ENCODE assay signal across 1 cellular context in the genomic region with DNA sequence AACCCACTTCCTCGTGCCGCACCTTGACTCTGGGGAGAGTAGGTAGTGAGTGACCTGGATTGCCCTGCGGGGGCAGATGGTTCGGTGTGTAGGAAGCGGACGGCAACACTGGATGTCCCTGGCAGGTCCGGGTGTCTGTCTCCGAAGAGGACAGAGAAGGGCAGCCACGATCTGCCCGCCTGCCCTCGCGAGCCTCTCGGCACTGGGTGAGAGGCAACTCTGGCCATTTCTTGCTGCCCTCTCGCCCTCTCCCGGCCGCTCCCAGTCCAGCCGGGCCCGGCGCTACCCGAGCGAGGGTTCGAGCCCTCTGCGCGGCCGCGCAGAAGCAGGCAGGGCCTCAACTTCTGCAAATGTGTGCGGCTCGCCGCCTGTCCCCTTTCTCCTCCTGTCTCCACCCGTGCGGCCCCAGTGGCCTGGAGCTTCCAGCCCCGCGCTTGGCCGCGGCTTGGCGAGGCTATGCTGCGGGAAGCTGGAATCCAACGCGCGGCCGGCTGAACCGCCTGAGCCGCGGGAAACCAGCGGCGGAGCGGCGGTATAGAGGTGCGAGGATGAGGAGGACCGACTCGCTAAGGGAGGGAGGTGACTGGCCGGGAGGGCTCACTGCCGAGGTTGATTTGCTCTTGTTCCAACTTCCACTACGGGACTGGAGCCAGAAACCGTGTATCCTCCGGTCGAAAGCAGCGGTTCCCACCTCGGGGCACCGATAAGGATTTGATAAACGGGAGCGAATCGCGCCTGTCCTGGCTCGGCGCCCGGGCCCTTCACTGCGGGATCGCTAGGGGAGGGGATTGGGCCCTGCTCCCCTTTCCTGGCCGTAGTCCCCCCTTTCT.
TF ChIP-seq lines count a peak whose summit lies in the region.

No MANE protein-coding gene starts in this region.

TF ChIP-seq in K562, 482 proteins besides CTCF, POLR2A, EP300 and RAD21 (continued from another document and continues in another):
- TF ChIP-seq RREB1 (CRISPR knock-in tag; IDR thresholded peaks at IDR 0.05) (peak; percentile 57; the same call in 1 of the 2 replicates), HMGN3 (IDR thresholded peaks at IDR 0.05; ENCODE audit: borderline replicate concordance, extremely low read depth, insufficient read length, low read depth, low read length) (peak; percentile 49), KLF6 (CRISPR knock-in tag; IDR thresholded peaks at IDR 0.05; ENCODE audit: borderline replicate concordance) (0 out of 2 replicates have a peak, but pooled peaks have one; percentile 25), MCM5 (IDR thresholded peaks at IDR 0.05; ENCODE audit: low read depth) (no peak), CCNT2 (IDR thresholded peaks at IDR 0.05; ENCODE audit: borderline replicate concordance, extremely low read depth, insufficient read length, low read depth, low read length) (peak; percentile 70), MAX (CRISPR knock-in tag; IDR thresholded peaks at IDR 0.05) (0 out of 2 replicates have a peak, but pooled peaks have one; percentile 18), BRD9 (IDR thresholded peaks at IDR 0.05; ENCODE audit: low read depth, partially characterized antibody) (no peak), RBBP5 (IDR thresholded peaks at IDR 0.05; ENCODE audit: borderline replicate concordance, insufficient read depth, low read length, poor library complexity, severe bottlenecking) (peak; percentile 43), ARID4B (CRISPR knock-in tag; IDR thresholded peaks at IDR 0.05) (no peak), ERF (CRISPR knock-in tag; IDR thresholded peaks at IDR 0.05) (0 out of 2 replicates have a peak, but pooled peaks have one; percentile 16), LCOR (CRISPR knock-in tag; IDR thresholded peaks at IDR 0.05) (0 out of 2 replicates have a peak, but pooled peaks have one; percentile 30), RBFOX2 (IDR thresholded peaks at IDR 0.05; ENCODE audit: low read depth, low read length) (peak; percentile 74), ZNF224 (CRISPR knock-in tag; IDR thresholded peaks at IDR 0.05) (peak; percentile 70; the same call in 1 of the 2 replicates), CTBP1 (IDR thresholded peaks at IDR 0.05; ENCODE audit: borderline replicate concordance) (peak; percentile 25; the same call in 1 of the 2 replicates), PCBP1 (IDR thresholded peaks at IDR 0.05; ENCODE audit: low read depth, low read length, poor library complexity, severe bottlenecking) (peak; percentile 63), RBM14 (IDR thresholded peaks at IDR 0.05; ENCODE audit: borderline replicate concordance, insufficient read depth, low read depth, low read length) (0 out of 2 replicates have a peak, but pooled peaks have one; percentile 51), CBX3 (IDR thresholded peaks at IDR 0.05; ENCODE audit: borderline replicate concordance in 1 of 2, low read length in 2 of 2) (peak in 1 of 2 experiments; percentile 37; a peak in 1 of 3 replicates), ETV6 (IDR thresholded peaks at IDR 0.05; ENCODE audit: borderline replicate concordance in 1 of 2, low read depth in 2 of 2, low read length in 1 of 2) (no peak), ETV6 (CRISPR knock-in tag; IDR thresholded peaks at IDR 0.05; ENCODE audit: borderline replicate concordance) (0 out of 2 replicates have a peak, but pooled peaks have one; percentile 36), ZNF766 (CRISPR knock-in tag; conservative IDR thresholded peaks at IDR 0.05) (peak; percentile 89), ZFX (CRISPR knock-in tag; IDR thresholded peaks at IDR 0.05) (peak; percentile 53), ZNF75A (CRISPR knock-in tag; IDR thresholded peaks at IDR 0.05) (peak; percentile 28; the same call in 1 of the 2 replicates), ZNF740 (CRISPR knock-in tag; IDR thresholded peaks at IDR 0.05) (0 out of 2 replicates have a peak, but pooled peaks have one; percentile 7), ZNF740 (tag; IDR thresholded peaks at IDR 0.05) (no peak), PHF20 (IDR thresholded peaks at IDR 0.05; ENCODE audit: partially characterized antibody) (peak; percentile 60), ARID3B (CRISPR knock-in tag; IDR thresholded peaks at IDR 0.05; ENCODE audit: borderline replicate concordance) (0 out of 2 replicates have a peak, but pooled peaks have one; percentile 31), CCAR2 (IDR thresholded peaks at IDR 0.05; ENCODE audit: low read depth, low read length) (no peak)
- TF ChIP-seq, protein P1, sequence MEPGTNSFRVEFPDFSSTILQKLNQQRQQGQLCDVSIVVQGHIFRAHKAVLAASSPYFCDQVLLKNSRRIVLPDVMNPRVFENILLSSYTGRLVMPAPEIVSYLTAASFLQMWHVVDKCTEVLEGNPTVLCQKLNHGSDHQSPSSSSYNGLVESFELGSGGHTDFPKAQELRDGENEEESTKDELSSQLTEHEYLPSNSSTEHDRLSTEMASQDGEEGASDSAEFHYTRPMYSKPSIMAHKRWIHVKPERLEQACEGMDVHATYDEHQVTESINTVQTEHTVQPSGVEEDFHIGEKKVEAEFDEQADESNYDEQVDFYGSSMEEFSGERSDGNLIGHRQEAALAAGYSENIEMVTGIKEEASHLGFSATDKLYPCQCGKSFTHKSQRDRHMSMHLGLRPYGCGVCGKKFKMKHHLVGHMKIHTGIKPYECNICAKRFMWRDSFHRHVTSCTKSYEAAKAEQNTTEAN (CRISPR knock-in tag; IDR thresholded peaks at IDR 0.05), result 0 out of 2 replicates have a peak, but pooled peaks have one; percentile 19
- TF ChIP-seq, protein P2, sequence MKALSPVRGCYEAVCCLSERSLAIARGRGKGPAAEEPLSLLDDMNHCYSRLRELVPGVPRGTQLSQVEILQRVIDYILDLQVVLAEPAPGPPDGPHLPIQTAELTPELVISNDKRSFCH (CRISPR knock-in tag; IDR thresholded peaks at IDR 0.05), result no peak
- TF ChIP-seq, protein P2 (tag; IDR thresholded peaks at IDR 0.05), result no peak
- TF ChIP-seq, protein P3, sequence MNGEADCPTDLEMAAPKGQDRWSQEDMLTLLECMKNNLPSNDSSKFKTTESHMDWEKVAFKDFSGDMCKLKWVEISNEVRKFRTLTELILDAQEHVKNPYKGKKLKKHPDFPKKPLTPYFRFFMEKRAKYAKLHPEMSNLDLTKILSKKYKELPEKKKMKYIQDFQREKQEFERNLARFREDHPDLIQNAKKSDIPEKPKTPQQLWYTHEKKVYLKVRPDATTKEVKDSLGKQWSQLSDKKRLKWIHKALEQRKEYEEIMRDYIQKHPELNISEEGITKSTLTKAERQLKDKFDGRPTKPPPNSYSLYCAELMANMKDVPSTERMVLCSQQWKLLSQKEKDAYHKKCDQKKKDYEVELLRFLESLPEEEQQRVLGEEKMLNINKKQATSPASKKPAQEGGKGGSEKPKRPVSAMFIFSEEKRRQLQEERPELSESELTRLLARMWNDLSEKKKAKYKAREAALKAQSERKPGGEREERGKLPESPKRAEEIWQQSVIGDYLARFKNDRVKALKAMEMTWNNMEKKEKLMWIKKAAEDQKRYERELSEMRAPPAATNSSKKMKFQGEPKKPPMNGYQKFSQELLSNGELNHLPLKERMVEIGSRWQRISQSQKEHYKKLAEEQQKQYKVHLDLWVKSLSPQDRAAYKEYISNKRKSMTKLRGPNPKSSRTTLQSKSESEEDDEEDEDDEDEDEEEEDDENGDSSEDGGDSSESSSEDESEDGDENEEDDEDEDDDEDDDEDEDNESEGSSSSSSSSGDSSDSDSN (IDR thresholded peaks at IDR 0.05; ENCODE audit: borderline replicate concordance in 1 of 2, low read depth in 2 of 2, low read length in 2 of 2), result peak in 1 of 2 experiments; percentile 12; a peak in 1 of 4 replicates
